In genomic region chr7:45163692-45164052, GRCh38 we compare ENCODE assay signal across 26 cellular contexts. TPM values are rescaled to one million over a fixed set of nuclear protein-coding genes. Genes with fewer than 3 reads are reported as not detected.
"Had no signal": no experiment of that assay in that cellular context is flagged by ENCODE, and none has a peak within 500 bp of the region (broad histone marks: within the 10 kb centered on the region; RNA-seq: fewer than 3 reads in every experiment).

No MANE protein-coding gene starts in this region.

- DNase-seq: activated CD4-positive, alpha-beta memory T cell treated with anti-CD3 and anti-CD28 coated beads for 36 hours; activated CD4-positive, alpha-beta T cell treated with anti-CD3 and anti-CD28 coated beads, Interleukin-2, amount 10 ng/mL, durations not matched to agents 24 days and 14 days; activated CD4-positive, CD25-positive, alpha-beta regulatory T cell treated with anti-CD3 and anti-CD28 coated beads, Interleukin-2, amount 50 U/mL, for 72 hours; activated CD8-positive, alpha-beta memory T cell treated with anti-CD3 and anti-CD28 coated beads for 24 hours; activated effector memory CD4-positive, alpha-beta T cell treated with anti-CD3 and anti-CD28 coated beads, Interleukin-2, amount 50 U/mL, for 16 hours; activated naive CD4-positive, alpha-beta T cell treated with Interleukin-2 at 50 U/mL for 16 hours; activated naive CD8-positive, alpha-beta T cell treated with anti-CD3 and anti-CD28 coated beads, Interleukin-2, amount 50 U/mL, for 24 hours; activated T-cell treated with anti-CD3 and anti-CD28 coated beads, Interleukin-2, amount 50 U/mL, for 4 hours; amniotic stem cell; MG63; NCI-H1092 treated with DMSO at 0.1 percent for 48 hours; NCI-H1436; NCI-H1694 treated with DMSO at 0.1 percent for 48 hours; NCI-H2029 treated with DMSO at 0.1 percent for 48 hours; NCI-H345; NCI-H510A; NCI-H526 treated with DMSO at 0.1 percent for 48 hours; NCI-H82; OCI-M1; SHP77 treated with DMSO at 0.1 percent for 48 hours had no signal

- H3K4me3 Mint-ChIP-seq: activated CD4-positive, alpha-beta memory T cell treated with anti-CD3 and anti-CD28 coated beads for 36 hours; activated CD4-positive, alpha-beta T cell treated with anti-CD3 and anti-CD28 coated beads, Interleukin-2, amount 10 ng/mL, durations not matched to agents 24 days and 14 days; activated naive CD8-positive, alpha-beta T cell treated with anti-CD3 and anti-CD28 coated beads, Interleukin-2, amount 50 U/mL, for 24 hours; activated T-cell treated with anti-CD3 and anti-CD28 coated beads, Interleukin-2, amount 50 U/mL, for 4 hours; brain; T-helper 1 cell treated with Interleukin-12 subunit alpha and Interleukin-12 subunit beta and Interleukin-4 antibody, amounts not matched to agents 30 μg/mL and 1 μg/mL, for 36 hours had no signal

- ATAC-seq: activated naive CD8-positive, alpha-beta T cell treated with anti-CD3 and anti-CD28 coated beads, Interleukin-2, amount 50 U/mL, for 24 hours; activated T-cell treated with anti-CD3 and anti-CD28 coated beads, Interleukin-2, amount 50 U/mL, for 4 hours; Panc1 had no signal

- H3K9me3 ChIP-seq: MG63 had no signal

- H3K27ac Mint-ChIP-seq: activated CD4-positive, alpha-beta memory T cell treated with anti-CD3 and anti-CD28 coated beads for 36 hours; activated CD4-positive, alpha-beta T cell treated with anti-CD3 and anti-CD28 coated beads, Interleukin-2, amount 10 ng/mL, durations not matched to agents 24 days and 14 days; activated naive CD8-positive, alpha-beta T cell treated with anti-CD3 and anti-CD28 coated beads, Interleukin-2, amount 50 U/mL, for 24 hours; T-helper 1 cell treated with Interleukin-12 subunit alpha and Interleukin-12 subunit beta and Interleukin-4 antibody, amounts not matched to agents 30 μg/mL and 1 μg/mL, for 36 hours had no signal

- H3K36me3 ChIP-seq: MG63 had no signal

- H3K36me3 Mint-ChIP-seq: activated CD4-positive, alpha-beta memory T cell treated with anti-CD3 and anti-CD28 coated beads for 36 hours; brain had no signal

- H3K27ac ChIP-seq: RWPE1 had no signal

- H3K4me3 ChIP-seq: MG63 had no signal

- H3K9me3 Mint-ChIP-seq: activated CD4-positive, alpha-beta memory T cell treated with anti-CD3 and anti-CD28 coated beads for 36 hours; T-helper 1 cell treated with Interleukin-12 subunit alpha and Interleukin-12 subunit beta and Interleukin-4 antibody, amounts not matched to agents 30 μg/mL and 1 μg/mL, for 36 hours had no signal

RNA-seq across cellular contexts. Expression of gene RAMP3, which starts 6.1 kb away (rescaled TPM):
- total RNA-seq: activated CD4-positive, alpha-beta memory T cell treated with anti-CD3 and anti-CD28 coated beads for 36 hours; activated CD4-positive, alpha-beta T cell treated with anti-CD3 and anti-CD28 coated beads, Interleukin-2, amount 10 ng/mL, durations not matched to agents 24 days and 14 days; activated T-cell treated with anti-CD3 and anti-CD28 coated beads, Interleukin-2, amount 50 U/mL, for 4 hours; astrocyte; SK-MEL-5 had no signal
